ENCODE assay signal across 8 cellular contexts in the genomic region with DNA sequence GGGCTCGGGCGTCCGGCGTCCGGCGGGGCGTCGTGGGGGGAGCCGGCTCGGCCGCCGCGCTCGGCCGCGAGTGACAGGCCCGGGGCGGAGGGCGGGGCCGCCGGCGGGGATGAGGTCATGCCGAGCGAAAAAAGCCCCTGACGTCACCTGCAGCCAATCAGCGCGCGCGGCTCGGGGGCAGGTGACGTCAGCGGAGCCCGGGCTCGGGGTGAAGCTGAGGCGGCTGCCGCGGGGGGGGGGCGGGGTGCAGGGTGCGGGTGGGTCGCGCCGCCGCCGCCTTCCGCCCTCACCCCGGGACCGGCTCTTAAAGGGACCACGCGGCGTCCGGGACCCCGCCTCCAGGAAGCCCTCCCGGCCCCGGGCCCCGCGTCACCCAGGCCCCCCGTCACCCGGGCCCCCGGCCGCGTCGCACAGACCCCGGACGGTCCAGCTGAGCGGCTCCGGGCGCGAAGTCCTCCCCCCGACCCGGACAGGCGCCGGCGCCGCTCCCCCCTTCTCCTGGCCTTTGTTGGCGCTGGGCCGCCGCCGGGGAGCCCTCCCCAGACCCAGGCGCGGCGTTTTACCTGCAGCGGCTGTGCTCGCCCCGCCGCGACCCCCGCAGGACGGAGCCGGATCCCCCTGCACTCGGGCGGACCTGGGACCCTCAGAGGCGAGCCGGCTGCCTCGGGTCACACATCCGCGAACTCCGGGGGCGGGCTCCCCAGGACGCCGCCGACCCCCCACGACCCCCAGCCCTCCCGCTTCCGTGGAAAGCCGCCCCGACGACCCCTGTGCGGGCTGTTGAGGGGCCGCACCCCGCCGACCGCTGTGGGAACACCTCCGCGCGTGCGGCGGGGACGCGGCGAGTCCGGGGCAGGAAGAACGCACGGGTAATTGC. TPM values are rescaled to one million over a fixed set of nuclear protein-coding genes. Genes with fewer than 3 reads are reported as not detected.
DNase-seq lines count a peak whose midpoint lies in the region; TF ChIP-seq lines count a peak whose summit lies in the region.

A gene with protein sequence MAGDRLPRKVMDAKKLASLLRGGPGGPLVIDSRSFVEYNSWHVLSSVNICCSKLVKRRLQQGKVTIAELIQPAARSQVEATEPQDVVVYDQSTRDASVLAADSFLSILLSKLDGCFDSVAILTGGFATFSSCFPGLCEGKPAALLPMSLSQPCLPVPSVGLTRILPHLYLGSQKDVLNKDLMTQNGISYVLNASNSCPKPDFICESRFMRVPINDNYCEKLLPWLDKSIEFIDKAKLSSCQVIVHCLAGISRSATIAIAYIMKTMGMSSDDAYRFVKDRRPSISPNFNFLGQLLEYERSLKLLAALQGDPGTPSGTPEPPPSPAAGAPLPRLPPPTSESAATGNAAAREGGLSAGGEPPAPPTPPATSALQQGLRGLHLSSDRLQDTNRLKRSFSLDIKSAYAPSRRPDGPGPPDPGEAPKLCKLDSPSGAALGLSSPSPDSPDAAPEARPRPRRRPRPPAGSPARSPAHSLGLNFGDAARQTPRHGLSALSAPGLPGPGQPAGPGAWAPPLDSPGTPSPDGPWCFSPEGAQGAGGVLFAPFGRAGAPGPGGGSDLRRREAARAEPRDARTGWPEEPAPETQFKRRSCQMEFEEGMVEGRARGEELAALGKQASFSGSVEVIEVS (minus strand): TSS at position 72 of the 877 bp plus-strand sequence. CDS start 6,445 bp downstream, outside the sequence.

- CTCF ChIA-PET in activated naive CD4-positive, alpha-beta T cell treated with anti-CD3 and anti-CD28 coated beads, Interleukin-2, amount 10 ng/mL, durations not matched to agents 7 days and 5 days (lab: Charles Lee), result interaction anchor here (0.6 to 4.3 kb wide), 2 partner anchors 25 to 26 kb away, joined by 3 to 51 read pairs; no protein-coding TSS in a partner anchor

- no peaks in the 10 kb centered on the region for H3K9me3 Mint-ChIP-seq in activated naive CD4-positive, alpha-beta T cell treated with anti-CD3 and anti-CD28 coated beads, Interleukin-2, amount 10 ng/mL, durations not matched to agents 7 days and 5 days
- no peaks in the 10 kb centered on the region for H3K9me3 Mint-ChIP-seq in neural crest cell

- no peak for TF ChIP-seq CTCF in BE2C (IDR thresholded peaks at IDR 0.05; ENCODE audit: low read depth, low read length)
- no peak for TF ChIP-seq CTCF in GM20000 (IDR thresholded peaks at IDR 0.05; ENCODE audit: extremely low read depth, missing control alignments)
- TF ChIP-seq CTCF in neural crest cell (conservative IDR thresholded peaks at IDR 0.05), result no peak

- H3K36me3 Mint-ChIP-seq in activated naive CD4-positive, alpha-beta T cell treated with anti-CD3 and anti-CD28 coated beads, Interleukin-2, amount 10 ng/mL, durations not matched to agents 7 days and 5 days, result no peaks in the 10 kb centered on the region
- H3K36me3 Mint-ChIP-seq in neural crest cell (ENCODE audit: low read depth), result no peaks in the 10 kb centered on the region

- peak within 1 kb of the TSS; percentile 59 for H3K4me3 ChIP-seq in BE2C (ENCODE audit: low read depth, low read length)

- no peaks in the 10 kb centered on the region for H3K36me3 ChIP-seq in BE2C

- peak within 1 kb of the TSS; percentile 28 for H3K4me3 Mint-ChIP-seq in activated naive CD4-positive, alpha-beta T cell treated with anti-CD3 and anti-CD28 coated beads, Interleukin-2, amount 10 ng/mL, durations not matched to agents 7 days and 5 days
- H3K4me3 Mint-ChIP-seq in neural crest cell, result peak within 1 kb of the TSS; percentile 44

- peaks cover 18% of the 10 kb centered on the region for H3K4me1 Mint-ChIP-seq in activated naive CD4-positive, alpha-beta T cell treated with anti-CD3 and anti-CD28 coated beads, Interleukin-2, amount 10 ng/mL, durations not matched to agents 7 days and 5 days
- no peaks in the 10 kb centered on the region for H3K4me1 Mint-ChIP-seq in neural crest cell

- peaks cover 27% of the 10 kb centered on the region for H3K27me3 ChIP-seq in BE2C

- H3K9me3 ChIP-seq in BE2C, result no peaks in the 10 kb centered on the region

- DNase-seq in BE2C (peak; percentile 87), GM20000 (ENCODE audit: low spot score) (peak; percentile 98), LHCN-M2 (ENCODE audit: low read depth) (peak; percentile 55), SK-N-DZ (ENCODE audit: low spot score) (peak; percentile 76), foreskin melanocyte (peak; percentile 60), neural crest cell (ENCODE audit: low read depth, low spot score) (peak; percentile 78)
- DNase-seq in activated naive CD4-positive, alpha-beta T cell treated with anti-CD3 and anti-CD28 coated beads, Interleukin-2, amount 10 ng/mL, durations not matched to agents 7 days and 5 days, result peak; percentile 92
- peak; percentile 92 for DNase-seq in stimulated activated naive CD4-positive, alpha-beta T cell treated with Interleukin-2 at 50 U/mL for 16 hours (lab: John Stamatoyannopoulos, UW)

- H3K27me3 Mint-ChIP-seq in activated naive CD4-positive, alpha-beta T cell treated with anti-CD3 and anti-CD28 coated beads, Interleukin-2, amount 10 ng/mL, durations not matched to agents 7 days and 5 days, result peaks cover 67% of the 10 kb centered on the region
- peaks cover 55% of the 10 kb centered on the region for H3K27me3 Mint-ChIP-seq in neural crest cell (ENCODE audit: low read depth)

- H3K27ac Mint-ChIP-seq in activated naive CD4-positive, alpha-beta T cell treated with anti-CD3 and anti-CD28 coated beads, Interleukin-2, amount 10 ng/mL, durations not matched to agents 7 days and 5 days, result no peak within 1 kb of the TSS
- no peak within 1 kb of the TSS for H3K27ac Mint-ChIP-seq in neural crest cell (ENCODE audit: unreplicated experiment)

- H3K4me1 ChIP-seq in BE2C, result peaks cover 3% of the 10 kb centered on the region; the same call in 1 of the 2 replicates

RNA-seq across cellular contexts. Expression of the gene that starts here (rescaled TPM):
- 40.4 TPM for polyA plus RNA-seq in BE2C (2012; ENCODE audit: insufficient read depth, insufficient read length, low read depth)
- total RNA-seq in LHCN-M2 (2014; rRNA removed) (not detected in 2 replicates), neural crest cell (8.4 and 10.1 TPM in 2 replicates)
- polyA plus RNA-seq in LHCN-M2 (2012), result 0.72 TPM
- 3.7 and 8.8 TPM in 2 replicates for polyA plus RNA-seq in SK-N-DZ (2014; cell fraction: cytosol; rRNA removed)
- 4.9 and 6.9 TPM in 2 replicates for polyA plus RNA-seq in SK-N-DZ (2014; cell fraction: nucleus; rRNA removed)

Comparison
In these comparisons a context has a peak if more than half of its experiments do, and no peak if none do; other contexts are left out.
1. Peak in every context shown above with its lines: DNase-seq and H3K4me3 ChIP-seq.
2. Peak in DNase-seq in LHCN-M2; RNA of the gene not detected or under 1 TPM.